Comparison of ENCODE assay signal across 1 cellular context in the genomic region with DNA sequence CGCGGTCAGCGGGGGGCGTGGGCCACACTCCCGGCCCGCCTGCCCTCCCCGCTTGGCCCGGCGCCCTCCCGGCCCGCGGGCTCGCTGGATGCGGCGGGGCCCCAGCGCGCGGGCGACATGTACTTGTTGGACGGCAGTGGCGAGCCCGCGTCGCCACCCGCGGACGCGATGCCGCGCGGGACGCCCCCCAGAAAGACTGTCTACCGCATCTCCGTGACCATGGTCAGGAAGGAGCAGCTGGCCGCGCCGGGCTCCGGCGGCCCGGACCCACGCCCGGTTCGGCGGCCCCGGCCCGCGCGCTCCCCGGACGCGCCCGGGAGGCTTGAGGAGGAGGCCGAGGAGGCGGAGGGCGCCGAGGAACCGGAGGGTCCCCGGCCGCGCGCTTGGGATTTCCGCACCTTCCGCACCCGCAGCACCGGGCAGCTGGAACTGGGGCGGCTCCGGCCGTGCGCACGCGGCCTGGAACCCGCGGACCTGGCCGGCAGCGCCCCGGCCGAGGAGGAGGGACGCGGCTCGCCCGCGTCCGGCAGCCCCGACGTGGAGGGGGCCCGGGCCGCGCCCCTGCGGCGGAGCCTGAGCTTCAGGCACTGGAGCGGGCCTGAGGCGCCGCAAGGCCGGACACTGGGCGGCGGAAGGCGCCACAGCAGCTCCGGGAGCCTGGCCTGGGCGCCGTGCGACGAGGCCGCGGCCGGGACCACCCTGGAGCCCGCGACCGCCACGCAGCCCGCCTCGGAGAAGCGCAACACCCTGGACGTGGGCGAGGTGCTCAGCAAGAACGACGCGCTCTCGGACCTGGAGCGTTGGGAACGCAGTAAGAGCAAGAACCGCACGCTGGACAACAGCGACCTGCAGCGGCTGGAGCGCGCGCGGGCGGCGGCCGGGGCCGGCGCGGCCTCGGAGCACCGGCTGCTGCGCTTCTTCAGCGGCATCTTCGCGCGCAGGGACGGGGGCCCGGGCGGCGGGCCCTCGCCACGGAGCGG.
TF ChIP-seq lines count a peak whose summit lies in the region.

No MANE protein-coding gene starts in this region.

TF ChIP-seq in H1, 55 proteins besides CTCF, POLR2A, EP300 and RAD21 (continued from another document):
- TF ChIP-seq CHD7 (IDR thresholded peaks at IDR 0.05; ENCODE audit: insufficient replicate concordance, low read length): no peak
- TF ChIP-seq SIN3A (conservative IDR thresholded peaks at IDR 0.05 in 1 of 2, IDR thresholded peaks at IDR 0.05 in 1 of 2; ENCODE audit: low read depth in 1 of 2, low read length in 2 of 2): no peak
- peak; percentile 24 for TF ChIP-seq TAF7 (optimal IDR thresholded peaks at IDR 0.05; ENCODE audit: borderline replicate concordance, low read depth, low read length)
- TF ChIP-seq TEAD4 (IDR thresholded peaks at IDR 0.05; ENCODE audit: low read depth, low read length): peak; percentile 58; the same call in 1 of the 2 replicates
- peak; percentile 36 for TF ChIP-seq KDM4A (IDR thresholded peaks at IDR 0.05; ENCODE audit: low read depth, low read length, severe bottlenecking)
- TF ChIP-seq RBBP5 (IDR thresholded peaks at IDR 0.05; ENCODE audit: borderline replicate concordance, low read depth, low read length): peak; percentile 3; the same call in 1 of the 2 replicates
